Comparison of ENCODE assay signal across 9 cellular contexts in genomic region chr7:64183126-64183742, GRCh38. TPM values are rescaled to one million over a fixed set of nuclear protein-coding genes. Genes with fewer than 3 reads are reported as not detected.
DNase-seq lines count a peak whose midpoint lies in the region; ATAC-seq and TF ChIP-seq lines count a peak whose summit lies in the region.
"Had no signal": no experiment of that assay in that cellular context is flagged by ENCODE, and none has a peak within 500 bp of the region (broad histone marks: within the 10 kb centered on the region; RNA-seq: fewer than 3 reads in every experiment).

No MANE protein-coding gene starts in this region.

- H3K27ac Mint-ChIP-seq in activated CD4-positive, alpha-beta T cell treated with anti-CD3 and anti-CD28 coated beads, Interleukin-2, amount 10 ng/mL, durations not matched to agents 24 days and 14 days = no peak overlapping the region

- no peak for TF ChIP-seq POLR2A in HCT116 (IDR thresholded peaks at IDR 0.05; ENCODE audit: borderline replicate concordance, extremely low read depth, insufficient read depth, insufficient read length)

- TF ChIP-seq CTCF in HCT116 (IDR thresholded peaks at IDR 0.05 in 2 of 3, conservative IDR thresholded peaks at IDR 0.05 in 1 of 3; ENCODE audit: borderline replicate concordance in 1 of 3, insufficient read depth in 1 of 3, low read depth in 2 of 3, low read length in 2 of 3) (peak in 2 of 3 experiments; percentile 52 to 55; a peak in 4 of 6 replicates), epithelial cell of proximal tubule (conservative IDR thresholded peaks at IDR 0.05; ENCODE audit: low read depth, low read length) (peak; percentile 31)

- no peak overlapping the region for H3K9ac ChIP-seq in HCT116 (ENCODE audit: low read length)

- no peaks in the 10 kb centered on the region for H3K36me3 ChIP-seq in HCT116 (ENCODE audit: control insufficient read depth in 1 of 2, insufficient read depth in 2 of 2, low read length in 2 of 2)

- no peak for DNase-seq in HCT116 (ENCODE audit: low read depth, low spot score)
- DNase-seq in activated CD4-positive, alpha-beta T cell treated with anti-CD3 and anti-CD28 coated beads, Interleukin-2, amount 10 ng/mL, durations not matched to agents 24 days and 14 days = peak; percentile 66
- no peak for DNase-seq in epithelial cell of proximal tubule (ENCODE audit: low read depth)
- DNase-seq in stimulated activated CD4-positive, alpha-beta T cell treated with anti-CD3 and anti-CD28 coated beads, Interleukin-4, amount 100 ng/mL, for 24 hours = peak; percentile 51
- DNase-seq in HPDE6-E6E7 (ENCODE audit: extremely low spot score) = no peak
- no peak for DNase-seq in mesenteric fat pad (ENCODE audit: low spot score)
- no peak for DNase-seq in NCI-H1694 (lab: John Stamatoyannopoulos, UW)

- H3K4me3 ChIP-seq in HCT116 (replicated peaks in 1 of 2; ENCODE audit: low read depth in 1 of 2, low read length in 2 of 2) (no peak overlapping the region), epithelial cell of proximal tubule (ENCODE audit: low read depth, low read length) (no peak overlapping the region)

- no peaks in the 10 kb centered on the region for H3K79me2 ChIP-seq in HCT116 (ENCODE audit: insufficient read depth, low read length)

- intact Hi-C loops in HCT116 (cut with micrococcal nuclease) = loop anchor here (5.0 kb wide), 1 partner anchor 434 kb away; no protein-coding TSS in a partner anchor
- intact Hi-C loops in activated CD4-positive, alpha-beta T cell treated with anti-CD3 and anti-CD28 coated beads, Interleukin-2, amount 10 ng/mL, durations not matched to agents 24 days and 14 days (cut with micrococcal nuclease) = loop anchor here (2.0 kb wide), 1 partner anchor 436 kb away; no protein-coding TSS in a partner anchor

- no peaks in the 10 kb centered on the region for H3K27me3 ChIP-seq in HCT116 (ENCODE audit: insufficient read depth, low read length)

- POLR2A ChIA-PET in HCT116 (lab: Charles Lee) = no interaction called here

- H4K20me1 ChIP-seq in HCT116 (ENCODE audit: insufficient read depth) = no peaks in the 10 kb centered on the region; the same call in 1 of the 2 replicates

- H3K9me3 ChIP-seq in HCT116 (ENCODE audit: control insufficient read depth in 1 of 2, insufficient read depth in 1 of 2, low read depth in 1 of 2, low read length in 2 of 2) = peaks cover 10% of the 10 kb centered on the region in 2 experiments; a peak in 2 of 4 replicates

- no peak overlapping the region for H3K27ac ChIP-seq in HCT116 (ENCODE audit: low read depth, low read length)

- no peak overlapping the region for H3K4me3 Mint-ChIP-seq in activated CD4-positive, alpha-beta T cell treated with anti-CD3 and anti-CD28 coated beads, Interleukin-2, amount 10 ng/mL, durations not matched to agents 24 days and 14 days

- TF ChIP-seq RAD21 in HCT116 (IDR thresholded peaks at IDR 0.05; ENCODE audit: low read depth) = no peak

- no peak overlapping the region for H2AFZ ChIP-seq in HCT116 (ENCODE audit: low read depth, low read length, poor library complexity, severe bottlenecking)

- peaks cover 9% of the 10 kb centered on the region for H3K9me3 Mint-ChIP-seq in activated CD4-positive, alpha-beta T cell treated with anti-CD3 and anti-CD28 coated beads, Interleukin-2, amount 10 ng/mL, durations not matched to agents 24 days and 14 days

- H3K27me3 Mint-ChIP-seq in activated CD4-positive, alpha-beta T cell treated with anti-CD3 and anti-CD28 coated beads, Interleukin-2, amount 10 ng/mL, durations not matched to agents 24 days and 14 days = no peaks in the 10 kb centered on the region

- no peaks in the 10 kb centered on the region for H3K9me2 ChIP-seq in HCT116 (ENCODE audit: insufficient read depth)

- no peaks in the 10 kb centered on the region for H3K4me1 Mint-ChIP-seq in activated CD4-positive, alpha-beta T cell treated with anti-CD3 and anti-CD28 coated beads, Interleukin-2, amount 10 ng/mL, durations not matched to agents 24 days and 14 days

- no TSS peak for BruUV-seq in HCT116 (replicated peaks; lab: Mats Ljungman, UMichigan)

- CTCF ChIA-PET in HCT116 (lab: Charles Lee) = no interaction called here

- H3K36me3 Mint-ChIP-seq in activated CD4-positive, alpha-beta T cell treated with anti-CD3 and anti-CD28 coated beads, Interleukin-2, amount 10 ng/mL, durations not matched to agents 24 days and 14 days (ENCODE audit: low read depth) = no peaks in the 10 kb centered on the region

- ATAC-seq in HCT116 (no peak), GM19324 (IDR thresholded peaks at IDR 0.05; ENCODE audit: low FRiP score, unreplicated experiment) (no peak)

- no peaks in the 10 kb centered on the region for H3K4me1 ChIP-seq in HCT116 (ENCODE audit: control insufficient read depth in 1 of 2, insufficient read depth in 2 of 2, low read length in 2 of 2)

- no peak overlapping the region for H3K4me2 ChIP-seq in HCT116 (ENCODE audit: low read length)

- RAD21 ChIA-PET in HCT116 (lab: Charles Lee; ENCODE audit: low non-redundant PET in 1 of 2, low total read pairs in 2 of 2, uncharacterized antibody in 2 of 2, unreplicated experiment in 2 of 2) = no interaction called here

TF ChIP-seq in HCT116, 20 proteins besides CTCF, POLR2A, EP300 and RAD21:
- TF ChIP-seq POLR2AphosphoS5 (IDR thresholded peaks at IDR 0.05; ENCODE audit: low read depth, low read length) = no peak
- TF ChIP-seq ZBTB33 (IDR thresholded peaks at IDR 0.05; ENCODE audit: extremely low read depth, insufficient replicate concordance, low read length) = no peak
- no peak for TF ChIP-seq SIN3A (IDR thresholded peaks at IDR 0.05; ENCODE audit: low read depth)
- TF ChIP-seq YY1 (IDR thresholded peaks at IDR 0.05; ENCODE audit: extremely low read depth, insufficient replicate concordance, low read depth, low read length) = no peak
- TF ChIP-seq ZNF274 (IDR thresholded peaks at IDR 0.05; ENCODE audit: low read depth, low read length) = no peak
- no peak for TF ChIP-seq MAX (IDR thresholded peaks at IDR 0.05)
- no peak for TF ChIP-seq ATF3 (IDR thresholded peaks at IDR 0.05)
- no peak for TF ChIP-seq EGR1 (IDR thresholded peaks at IDR 0.05; ENCODE audit: low read depth)
- TF ChIP-seq SRF (IDR thresholded peaks at IDR 0.05; ENCODE audit: low read depth) = no peak
- TF ChIP-seq REST (IDR thresholded peaks at IDR 0.05; ENCODE audit: low read depth) = no peak
- TF ChIP-seq JUND (IDR thresholded peaks at IDR 0.05) = no peak
- no peak for TF ChIP-seq EZH2phosphoT487 (IDR thresholded peaks at IDR 0.05; ENCODE audit: borderline replicate concordance)
- TF ChIP-seq TCF7L2 (IDR thresholded peaks at IDR 0.05; ENCODE audit: borderline replicate concordance, extremely low read depth, insufficient read depth, insufficient read length) = no peak
TF ChIP-seq in HCT116: peak in this region for 0.

RNA-seq across cellular contexts. Expression of gene ZNF735, which starts 23.8 kb away (rescaled TPM):
- total RNA-seq in HCT116 (2021; ENCODE audit: unreplicated experiment) (not detected), epithelial cell of proximal tubule (not detected in 2 replicates), mesenteric fat pad (not detected)
- not detected in 2 replicates for polyA plus RNA-seq in HCT116 (2012)
- total RNA-seq in activated CD4-positive, alpha-beta T cell treated with anti-CD3 and anti-CD28 coated beads, Interleukin-2, amount 10 ng/mL, durations not matched to agents 24 days and 14 days = not detected in 2 replicates
- total RNA-seq: fibroblast of lung had no signal
- polyA plus RNA-seq: fibroblast of lung had no signal

RNA-seq across cellular contexts. Expression of gene ZNF679, which starts 45.0 kb away (rescaled TPM):
- not detected for total RNA-seq in HCT116 (2021; ENCODE audit: unreplicated experiment)
- not detected in 2 replicates for polyA plus RNA-seq in HCT116 (2012)
- total RNA-seq in activated CD4-positive, alpha-beta T cell treated with anti-CD3 and anti-CD28 coated beads, Interleukin-2, amount 10 ng/mL, durations not matched to agents 24 days and 14 days = not detected in 2 replicates
- not detected in 2 replicates for total RNA-seq in epithelial cell of proximal tubule
- not detected for total RNA-seq in mesenteric fat pad
- total RNA-seq: fibroblast of lung had no signal
- polyA plus RNA-seq: fibroblast of lung had no signal

Comparison
In these comparisons a context has a peak if more than half of its experiments do, and no peak if none do; other contexts are left out.
1. DNase-seq: peak in activated CD4-positive, alpha-beta T cell treated with anti-CD3 and anti-CD28 coated beads, Interleukin-2, amount 10 ng/mL, durations not matched to agents 24 days and 14 days (single experiment) and stimulated activated CD4-positive, alpha-beta T cell treated with anti-CD3 and anti-CD28 coated beads, Interleukin-4, amount 100 ng/mL, for 24 hours (single experiment); none in HCT116 (single experiment), epithelial cell of proximal tubule (single experiment), HPDE6-E6E7 (single experiment), mesenteric fat pad (single experiment) and NCI-H1694 (single experiment).